Comparison of ENCODE assay signal across 12 cellular contexts in the genomic region with DNA sequence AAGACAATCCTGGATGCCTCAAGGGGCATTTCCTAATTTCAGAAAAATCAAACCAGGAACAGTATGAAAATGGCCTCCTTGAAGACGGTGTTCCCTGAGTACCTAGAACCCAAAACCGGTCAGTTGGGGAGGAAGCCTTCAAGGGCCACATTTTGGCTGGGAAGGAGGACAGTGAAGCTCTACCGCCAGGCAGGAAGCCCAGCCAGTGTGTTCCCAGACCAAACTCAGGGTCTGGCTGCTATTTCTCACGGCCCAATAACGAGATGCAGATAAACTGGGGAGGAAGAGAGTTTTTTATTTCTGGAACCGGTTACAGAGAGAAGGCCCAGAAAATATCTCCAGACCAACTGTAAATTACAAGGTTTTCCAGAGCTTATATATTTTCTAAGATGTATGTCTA. TPM values are rescaled to one million over a fixed set of nuclear protein-coding genes. Genes with fewer than 3 reads are reported as not detected.
DNase-seq lines count a peak whose midpoint lies in the region; ATAC-seq and TF ChIP-seq lines count a peak whose summit lies in the region.
"Had no signal": no experiment of that assay in that cellular context is flagged by ENCODE, and none has a peak within 500 bp of the region (broad histone marks: within the 10 kb centered on the region; RNA-seq: fewer than 3 reads in every experiment).

No MANE protein-coding gene starts in this region.

- H3K4me1 Mint-ChIP-seq in T-helper 17 cell: peaks cover 58% of the 10 kb centered on the region

- TF ChIP-seq EP300 in transverse colon (IDR thresholded peaks at IDR 0.05; ENCODE audit: low read depth): no peak

- DNase-seq in left ventricle myocardium inferior (no peak), Right ventricle myocardium superior (no peak), T-helper 17 cell (no peak), esophagus squamous epithelium (lab: John Stamatoyannopoulos, UW) (no peak), transverse colon (no peak), foreskin melanocyte (no peak), NCI-H524 treated with DMSO at 0.1 percent for 48 hours (lab: John Stamatoyannopoulos, UW) (no peak)
- DNase-seq: left colon; NCI-H2171; occipital lobe; stimulated activated CD8-positive, alpha-beta memory T cell treated with anti-CD3 and anti-CD28 coated beads, Interleukin-4, amount 100 ng/mL, for 48 hours had no signal

- H3K36me3 ChIP-seq in left ventricle myocardium inferior: no peaks in the 10 kb centered on the region
- no peaks in the 10 kb centered on the region for H3K36me3 ChIP-seq in esophagus squamous epithelium
- no peaks in the 10 kb centered on the region for H3K36me3 ChIP-seq in transverse colon

- TF ChIP-seq CTCF in left ventricle myocardium inferior (IDR thresholded peaks at IDR 0.05; ENCODE audit: borderline replicate concordance): no peak
- TF ChIP-seq CTCF in esophagus squamous epithelium (IDR thresholded peaks at IDR 0.05): no peak
- no peak for TF ChIP-seq CTCF in transverse colon (IDR thresholded peaks at IDR 0.05)

- 54 to 60% methylated on average over 5 to 6 of the region's 6 CpGs for WGBS in esophagus squamous epithelium, 2 donors
- WGBS in transverse colon (ENCODE audit: low coverage in 1 of 2), 2 donors: 41 to 100% methylated on average over 1 to 6 of the region's 6 CpGs

- peaks cover 36% of the 10 kb centered on the region for H3K4me1 ChIP-seq in left ventricle myocardium inferior
- peaks cover 0 to 25% (median 0%) of the 10 kb centered on the region in 3 donors for H3K4me1 ChIP-seq in esophagus squamous epithelium
- H3K4me1 ChIP-seq in transverse colon: peaks cover 0 to 4% (median 0%) of the 10 kb centered on the region in 4 donors

- H3K27me3 ChIP-seq in left ventricle myocardium inferior (ENCODE audit: low read depth) (peaks cover 37% of the 10 kb centered on the region), esophagus squamous epithelium (peaks cover 0 to 46% (median 0%) of the 10 kb centered on the region in 4 donors), transverse colon (peaks cover 47% of the 10 kb centered on the region)

- in situ Hi-C loops in transverse colon (cut with MboI; ENCODE audit: low pct_ligation_motif_present in 1 of 4, low pct_unique_long_range_greater_than_20kb in 1 of 4, low sequenced_read_pairs in 3 of 4): loop anchor here in 2 of 4 donors (25.0 kb wide), 2 partner anchors 89 to 214 kb away; no protein-coding TSS in a partner anchor

- peak overlapping the region; percentile 93 for H3K4me3 Mint-ChIP-seq in T-helper 17 cell

- H3K36me3 Mint-ChIP-seq in T-helper 17 cell (ENCODE audit: low read depth): peaks cover 18% of the 10 kb centered on the region

- peak overlapping the region; percentile 99 for H3K27ac Mint-ChIP-seq in T-helper 17 cell

- H3K9me3 ChIP-seq in left ventricle myocardium inferior (replicated peaks) (peaks cover 8% of the 10 kb centered on the region), T-helper 17 cell (ENCODE audit: control insufficient read depth, low read length, poor library complexity, severe bottlenecking) (no peaks in the 10 kb centered on the region), esophagus squamous epithelium (no peaks in the 10 kb centered on the region), transverse colon (no peaks in the 10 kb centered on the region)

- peak overlapping the region; percentile 4 for H3K4me3 ChIP-seq in left ventricle myocardium inferior
- H3K4me3 ChIP-seq in esophagus squamous epithelium: peak overlapping the region in 2 of 4 donors; percentile 31 to 42
- peak overlapping the region in 1 of 4 donors; percentile 36 for H3K4me3 ChIP-seq in transverse colon

- ATAC-seq in Right ventricle myocardium superior (ENCODE audit: poor library complexity): no peak
- ATAC-seq in T-helper 17 cell: no peak
- ATAC-seq in HG02642 (IDR thresholded peaks at IDR 0.05; ENCODE audit: poor library complexity, unreplicated experiment): no peak
- ATAC-seq: left colon had no signal

- intact Hi-C loops in left ventricle myocardium inferior (cut with micrococcal nuclease): no loop called here
- intact Hi-C loops in Right ventricle myocardium superior (cut with DNase I): no loop called here
- intact Hi-C loops in esophagus squamous epithelium (cut with DNase I): no loop called here
- intact Hi-C loops in transverse colon (cut with DNase I; ENCODE audit: low total_unique reads): no loop called here

- H3K27me3 Mint-ChIP-seq in T-helper 17 cell: no peaks in the 10 kb centered on the region

- TF ChIP-seq POLR2A in esophagus squamous epithelium (IDR thresholded peaks at IDR 0.05) (no peak), transverse colon (IDR thresholded peaks at IDR 0.05) (no peak)

- peak overlapping the region; percentile 52 for H3K27ac ChIP-seq in left ventricle myocardium inferior (replicated peaks)
- H3K27ac ChIP-seq in esophagus squamous epithelium: peak overlapping the region in 3 of 4 donors; percentile 16 to 57 (median 47)
- H3K27ac ChIP-seq in transverse colon: peak overlapping the region; percentile 60 to 77 (median 72)

RNA-seq across cellular contexts. Expression of gene CEACAM21, which starts 24.3 kb away (rescaled TPM):
- total RNA-seq in left ventricle myocardium inferior (0.60 TPM), Right ventricle myocardium superior (0.86 TPM), T-helper 17 cell (10 to 100 TPM; 40.5 to 44.4 TPM), esophagus squamous epithelium (1 to 10 TPM in 1 of 4 donors, under 1 TPM in 1, not detected in 2; 0.57 to 3.7 TPM), transverse colon (1 to 10 TPM in 1 of 4 donors, under 1 TPM in 2, not detected in 1; 0.41 to 1.1 (median 0.95) TPM)

Comparison
In these comparisons a context has a peak if more than half of its experiments do, and no peak if none do; other contexts are left out.
1. RNA of gene CEACAM21, which starts 24.3 kb away (total RNA-seq): 40.5 to 44.4 TPM in T-helper 17 cell; 0.41 to 1.1 TPM in transverse colon, 0.86 TPM in Right ventricle myocardium superior (single experiment), 0.60 TPM in left ventricle myocardium inferior (single experiment) and 0.57 to 3.7 TPM in esophagus squamous epithelium; every median in the first group is over 4 times any median in the second.
2. Peak in every context shown above with its lines, with median percentiles within 50 percentile points of each other: H3K27ac ChIP-seq.